In genomic region chr15:99123706-99124451, GRCh38 we compare ENCODE assay signal across 8 cellular contexts. TPM values are rescaled to one million over a fixed set of nuclear protein-coding genes. Genes with fewer than 3 reads are reported as not detected.
DNase-seq lines count a peak whose midpoint lies in the region; ATAC-seq, FAIRE-seq and TF ChIP-seq lines count a peak whose summit lies in the region.

No MANE protein-coding gene starts in this region.

- H3K4me1 ChIP-seq in kidney (ENCODE audit: control insufficient read depth in 1 of 2, insufficient read depth in 1 of 2, low read depth in 1 of 2, low read length in 2 of 2), result peaks cover 6 to 21% of the 10 kb centered on the region in 2 donors

- ATAC-seq in GM19395 (IDR thresholded peaks at IDR 0.05; ENCODE audit: unreplicated experiment), result no peak
- ATAC-seq in HG03025 (IDR thresholded peaks at IDR 0.05; ENCODE audit: low FRiP score, unreplicated experiment), result no peak
- no peak for ATAC-seq in HG03354 (IDR thresholded peaks at IDR 0.05; ENCODE audit: poor library complexity, severe bottlenecking, unreplicated experiment)

- FAIRE-seq in kidney (lab: Jason Lieb, UNC), result peak; percentile 6

- peak overlapping the region in 1 of 2 donors; percentile 53 for H3K9ac ChIP-seq in kidney (ENCODE audit: low read length in 2 of 2)

- peak overlapping the region; percentile 82 for H3K27ac ChIP-seq in kidney (ENCODE audit: low read depth in 2 of 2, low read length in 2 of 2)

- TF ChIP-seq CTCF in cardiac fibroblast (IDR thresholded peaks at IDR 0.05; ENCODE audit: low read depth, low read length) (no peak), kidney (IDR thresholded peaks at IDR 0.05; ENCODE audit: borderline replicate concordance, extremely low read depth, insufficient read depth) (no peak)

- no peaks in the 10 kb centered on the region for H3K9me3 ChIP-seq in kidney (ENCODE audit: control insufficient read depth in 1 of 2, low read length in 2 of 2)

- no peaks in the 10 kb centered on the region for H3K36me3 ChIP-seq in kidney (ENCODE audit: control insufficient read depth in 1 of 2, insufficient read depth in 2 of 2, low read length in 2 of 2)

- intact Hi-C loops in kidney (cut with DNase I), result no loop called here

- H3K4me3 ChIP-seq in cardiac fibroblast (replicated peaks in 1 of 2; ENCODE audit: low read depth in 2 of 2, low read length in 2 of 2) (peak overlapping the region; percentile 8 to 32), kidney (ENCODE audit: low read length in 2 of 2) (peak overlapping the region; percentile 30 to 50)

- DNase-seq in GOT3 (lab: John Stamatoyannopoulos, UW), result peak; percentile 96
- peak; percentile 86 for DNase-seq in NCI-H69 (lab: John Stamatoyannopoulos, UW)
- peak; percentile 91 to 93 for DNase-seq in cardiac fibroblast (ENCODE audit: low read depth in 2 of 2)
- DNase-seq in kidney, result peak; percentile 95
- DNase-seq in smooth muscle cell of the brain vasculature (ENCODE audit: low read depth, low spot score), result peak; percentile 97

RNA-seq across cellular contexts. Expression of gene SYNM, which starts 19.0 kb away (rescaled TPM):
- 23.2 TPM for total RNA-seq in kidney
- polyA plus RNA-seq in kidney (ENCODE audit: insufficient read depth, low read depth, low replicate concordance), result 4.5 TPM
